In the genomic region with DNA sequence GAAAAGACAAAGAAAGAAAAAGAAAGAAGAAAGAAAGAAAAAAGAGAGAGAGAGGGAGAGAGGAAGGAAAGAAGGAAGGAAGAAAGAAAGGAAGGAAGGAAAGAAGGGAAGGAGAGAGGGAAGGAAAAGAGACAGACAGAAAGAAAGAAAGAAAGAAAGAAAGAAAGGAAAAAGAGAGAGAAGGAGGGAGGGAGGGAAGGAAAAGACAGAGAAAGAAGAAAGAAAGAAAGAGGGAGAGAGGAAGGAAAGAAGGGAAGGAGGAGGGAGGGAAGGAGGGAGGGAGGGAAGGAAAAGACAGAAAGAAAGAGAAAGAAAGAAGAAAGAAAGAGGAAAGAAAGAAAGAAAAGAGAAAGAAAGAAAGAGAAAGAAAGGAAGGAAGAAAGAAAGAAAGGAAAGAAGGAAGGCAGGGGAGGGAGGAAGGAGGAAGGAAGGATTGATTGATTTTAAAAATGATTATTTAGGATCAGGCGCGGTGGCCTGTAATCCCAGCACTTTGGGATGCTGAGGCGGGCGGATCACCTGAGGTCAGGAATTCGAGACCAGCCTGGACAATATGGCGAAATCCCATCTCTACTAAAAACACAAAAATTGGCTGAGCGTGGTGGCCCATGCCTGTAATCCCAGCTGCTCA, we compare ENCODE assay signal across 1 cellular context.
TF ChIP-seq lines count a peak whose summit lies in the region.

No MANE protein-coding gene starts in this region.

TF ChIP-seq in WTC11, 78 proteins besides CTCF, POLR2A, EP300 and RAD21:
- TF ChIP-seq ZNF512 (CRISPR knock-in tag; IDR thresholded peaks at IDR 0.05; ENCODE audit: borderline replicate concordance) (peak; percentile 84; the same call in 1 of the 2 replicates), JUN (CRISPR knock-in tag; IDR thresholded peaks at IDR 0.05) (no peak), FOXK1 (CRISPR knock-in tag; IDR thresholded peaks at IDR 0.05) (no peak)
- TF ChIP-seq, protein P1, sequence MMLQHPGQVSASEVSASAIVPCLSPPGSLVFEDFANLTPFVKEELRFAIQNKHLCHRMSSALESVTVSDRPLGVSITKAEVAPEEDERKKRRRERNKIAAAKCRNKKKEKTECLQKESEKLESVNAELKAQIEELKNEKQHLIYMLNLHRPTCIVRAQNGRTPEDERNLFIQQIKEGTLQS (CRISPR knock-in tag; conservative IDR thresholded peaks at IDR 0.05), result no peak
TF ChIP-seq in WTC11: peak in this region for 1.
